Comparison of ENCODE assay signal across 16 cellular contexts in genomic region chr3:16548721-16549120, GRCh38. TPM values are rescaled to one million over a fixed set of nuclear protein-coding genes. Genes with fewer than 3 reads are reported as not detected.
DNase-seq lines count a peak whose midpoint lies in the region; ATAC-seq and TF ChIP-seq lines count a peak whose summit lies in the region.
"Had no signal": no experiment of that assay in that cellular context is flagged by ENCODE, and none has a peak within 500 bp of the region (broad histone marks: within the 10 kb centered on the region; RNA-seq: fewer than 3 reads in every experiment).

No MANE protein-coding gene starts in this region.

- ATAC-seq in foreskin keratinocyte = peak; percentile 82
- ATAC-seq in upper lobe of right lung = no peak
- no peak for ATAC-seq in GM21717 (IDR thresholded peaks at IDR 0.05; ENCODE audit: unreplicated experiment)

- H3K27ac ChIP-seq in HEK293 (ENCODE audit: extremely low read depth, low read depth, low read length) (no peak overlapping the region), foreskin keratinocyte (peak overlapping the region; percentile 39), upper lobe of right lung (no peak overlapping the region), WERI-Rb-1 (no peak overlapping the region)
- H3K27ac ChIP-seq: spleen had no signal

- in situ Hi-C loops in astrocyte of the cerebellum (cut with HindIII; ENCODE audit: low sequenced_read_pairs) = no loop called here

- H3K27me3 ChIP-seq in foreskin keratinocyte = peaks cover 1% of the 10 kb centered on the region
- no peaks in the 10 kb centered on the region for H3K27me3 ChIP-seq in upper lobe of right lung
- H3K27me3 ChIP-seq in WERI-Rb-1 (ENCODE audit: insufficient read depth, low read depth, severe bottlenecking) = no peaks in the 10 kb centered on the region
- H3K27me3 ChIP-seq: spleen had no signal

- TF ChIP-seq CTCF in HEK293 (tag by site-specific recombination; IDR thresholded peaks at IDR 0.05) (no peak), astrocyte of the cerebellum (IDR thresholded peaks at IDR 0.05; ENCODE audit: low read depth, low read length, missing control alignments) (no peak), foreskin keratinocyte (conservative IDR thresholded peaks at IDR 0.05) (no peak), upper lobe of right lung (IDR thresholded peaks at IDR 0.05) (no peak), WERI-Rb-1 (IDR thresholded peaks at IDR 0.05; ENCODE audit: low read depth, low read length) (no peak)

- no peak overlapping the region for H3K4me3 ChIP-seq in HEK293 (ENCODE audit: low read depth, low read length)
- H3K4me3 ChIP-seq in astrocyte of the cerebellum (ENCODE audit: low read depth, low read length) = no peak overlapping the region
- no peak overlapping the region for H3K4me3 ChIP-seq in upper lobe of right lung
- no peak overlapping the region for H3K4me3 ChIP-seq in WERI-Rb-1 (ENCODE audit: low read depth, low read length)
- H3K4me3 ChIP-seq: spleen had no signal

- intact Hi-C loops in upper lobe of right lung (cut with DNase I) = no loop called here

- H3K9me3 ChIP-seq in HEK293 (ENCODE audit: control insufficient read depth, insufficient read depth, low read depth, low read length) (no peaks in the 10 kb centered on the region), upper lobe of right lung (no peaks in the 10 kb centered on the region), WERI-Rb-1 (ENCODE audit: severe bottlenecking) (no peaks in the 10 kb centered on the region)

- H3K4me1 ChIP-seq in HEK293 (ENCODE audit: control insufficient read depth, insufficient read depth, low read length) (no peaks in the 10 kb centered on the region), foreskin keratinocyte (peaks cover 14% of the 10 kb centered on the region), upper lobe of right lung (peaks cover 6% of the 10 kb centered on the region)

- H3K36me3 ChIP-seq in HEK293 (ENCODE audit: control insufficient read depth in 2 of 2, insufficient read depth in 1 of 2, low read length in 2 of 2) = no peaks in the 10 kb centered on the region
- H3K36me3 ChIP-seq in upper lobe of right lung = no peaks in the 10 kb centered on the region
- H3K36me3 ChIP-seq in WERI-Rb-1 = no peaks in the 10 kb centered on the region
- H3K36me3 ChIP-seq: spleen had no signal

- CTCF ChIA-PET in HEK293 (lab: Yijun Ruan, JAX) = interaction anchor here (3.7 to 3.9 kb wide), 2 partner anchors 257 to 280 kb away, joined by 23 to 67 read pairs; no protein-coding TSS in a partner anchor

- POLR2A ChIA-PET in HEK293 (lab: Yijun Ruan, JAX) = no interaction called here

- DNase-seq in AG08396 (ENCODE audit: low spot score) (peak; percentile 18), astrocyte of the cerebellum (ENCODE audit: low read depth) (peak; percentile 68), foreskin keratinocyte (peak; percentile 85 to 92), upper lobe of right lung (no peak), WERI-Rb-1 (no peak), NCI-H69 (lab: John Stamatoyannopoulos, UW) (no peak)
- DNase-seq: activated CD4-positive, alpha-beta memory T cell treated with anti-CD3 and anti-CD28 coated beads for 36 hours; DMS153; kidney glomerular epithelial cell; NCI-H2171; SHP77; spleen had no signal

TF ChIP-seq in HEK293, 187 proteins besides CTCF, POLR2A, EP300 and RAD21:
- TF ChIP-seq ZNF140 (tag by site-specific recombination; IDR thresholded peaks at IDR 0.05) (peak; percentile 47; the same call in 1 of the 2 replicates), ZNF114 (tag by site-specific recombination; IDR thresholded peaks at IDR 0.05) (no peak), AEBP2 (tag by site-specific recombination; IDR thresholded peaks at IDR 0.05; ENCODE audit: borderline replicate concordance) (no peak), ZNF549 (tag by site-specific recombination; IDR thresholded peaks at IDR 0.05) (no peak), ZSCAN16 (tag by site-specific recombination; IDR thresholded peaks at IDR 0.05) (no peak), ZNF132 (tag by site-specific recombination; IDR thresholded peaks at IDR 0.05; ENCODE audit: borderline replicate concordance) (no peak)

RNA-seq across cellular contexts. Expression of gene RFTN1, which starts 35.2 kb away (rescaled TPM):
- 29.3 and 33.9 TPM in 2 replicates for total RNA-seq in foreskin keratinocyte
- 18.5 and 19.9 TPM in 2 replicates for polyA plus RNA-seq in foreskin keratinocyte
- 69.4 TPM for total RNA-seq in upper lobe of right lung

RNA-seq across cellular contexts. Expression of gene DAZL, which starts 56.5 kb away (rescaled TPM):
- not detected in 2 replicates for total RNA-seq in foreskin keratinocyte
- not detected in 2 replicates for polyA plus RNA-seq in foreskin keratinocyte
- total RNA-seq in upper lobe of right lung = not detected
- total RNA-seq: activated CD4-positive, alpha-beta memory T cell treated with anti-CD3 and anti-CD28 coated beads for 36 hours; B cell; glomerular endothelial cell had no signal

Comparison
In these comparisons a context has a peak if more than half of its experiments do, and no peak if none do; other contexts are left out.
1. DNase-seq: peak in AG08396 (single experiment), astrocyte of the cerebellum (single experiment) and foreskin keratinocyte (2 of 2); none in upper lobe of right lung (single experiment), WERI-Rb-1 (single experiment) and NCI-H69 (single experiment).